Comparison of ENCODE assay signal across 22 cellular contexts in genomic region chr7:83201355-83201754, GRCh38. TPM values are rescaled to one million over a fixed set of nuclear protein-coding genes. Genes with fewer than 3 reads are reported as not detected.
"Had no signal": no experiment of that assay in that cellular context is flagged by ENCODE, and none has a peak within 500 bp of the region (broad histone marks: within the 10 kb centered on the region; RNA-seq: fewer than 3 reads in every experiment).

No MANE protein-coding gene starts in this region.

- ATAC-seq: gastroesophageal sphincter; mucosa of descending colon; naive thymus-derived CD8-positive, alpha-beta T cell; pancreas; right cardiac atrium; stimulated activated effector memory CD8-positive, alpha-beta T cell treated with anti-CD3 and anti-CD28 coated beads, Interleukin-12 subunit alpha, Interleukin-12 subunit beta, amount 100 ng/mL, for 72 hours; stimulated activated naive CD8-positive, alpha-beta T cell treated with anti-CD3 and anti-CD28 coated beads, Interleukin-15, Interleukin-2, amounts not matched to agents 100 U/mL and 50 U/mL, for 24 hours; upper lobe of right lung had no signal

- H3K36me3 ChIP-seq: esophagus muscularis mucosa, gastroesophageal sphincter, pancreas, suprapubic skin, thyroid gland, upper lobe of right lung had no signal

- H3K4me1 ChIP-seq: esophagus muscularis mucosa, gastroesophageal sphincter, pancreas, suprapubic skin, thyroid gland, upper lobe of right lung had no signal

- H3K4me3 ChIP-seq: dorsolateral prefrontal cortex, esophagus muscularis mucosa, gastroesophageal sphincter, mucosa of descending colon, pancreas, smooth muscle cell, suprapubic skin, thyroid gland, upper lobe of right lung had no signal

- FAIRE-seq: endometrium, islet of Langerhans, pancreas had no signal

- H3K27me3 ChIP-seq: dorsolateral prefrontal cortex, esophagus muscularis mucosa, gastroesophageal sphincter, pancreas, suprapubic skin, thyroid gland, upper lobe of right lung had no signal

- DNase-seq: cortex of kidney; dorsolateral prefrontal cortex; effector CD8-positive, alpha-beta T cell; glutamatergic neuron; kidney glomerular epithelial cell; mucosa of descending colon; naive thymus-derived CD8-positive, alpha-beta T cell; nucleus accumbens; pancreas; right cardiac atrium; stimulated activated CD4-positive, alpha-beta T cell treated with anti-CD3 and anti-CD28 coated beads, Interleukin-4, amount 100 ng/mL, for 1 hour; stimulated activated CD8-positive, alpha-beta memory T cell treated with anti-CD3 and anti-CD28 coated beads, Interleukin-4, amount 100 ng/mL, for 48 hours; stimulated activated naive CD8-positive, alpha-beta T cell treated with anti-CD3 and anti-CD28 coated beads, Interleukin-15, Interleukin-2, amounts not matched to agents 100 U/mL and 50 U/mL, for 24 hours; thyroid gland; upper lobe of right lung had no signal

- H3K9me3 ChIP-seq: esophagus muscularis mucosa, gastroesophageal sphincter, mucosa of descending colon, pancreas, suprapubic skin, thyroid gland, upper lobe of right lung had no signal

- H3K27ac ChIP-seq: dorsolateral prefrontal cortex, esophagus muscularis mucosa, gastroesophageal sphincter, pancreas, suprapubic skin, thyroid gland, upper lobe of right lung had no signal

- H3K4me2 ChIP-seq: smooth muscle cell had no signal

RNA-seq across cellular contexts. Expression of gene PCLO, which starts 38.7 kb away (rescaled TPM):
- total RNA-seq: naive thymus-derived CD8-positive, alpha-beta T cell had no signal
- polyA plus RNA-seq: naive thymus-derived CD8-positive, alpha-beta T cell had no signal
